23 cellular contexts compared by ENCODE assay signal in the genomic region with DNA sequence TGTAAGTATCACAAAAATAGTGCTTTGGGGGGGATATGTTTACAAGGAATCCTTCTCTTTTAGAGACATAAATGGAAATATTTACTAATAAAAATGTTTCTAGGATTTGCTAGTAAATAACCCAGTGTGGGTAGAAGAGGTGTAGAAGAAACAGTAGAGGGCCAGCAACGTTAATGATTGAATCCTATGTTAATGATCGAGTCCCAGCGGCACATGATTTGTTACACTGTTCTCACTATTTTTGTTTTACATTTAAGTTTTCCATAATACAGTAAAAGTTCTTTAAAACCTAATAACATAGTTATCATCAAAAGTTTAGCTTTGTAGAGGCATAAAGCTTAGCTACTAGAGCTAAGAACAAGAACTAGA.
DNase-seq lines count a peak whose midpoint lies in the region; ATAC-seq, FAIRE-seq and TF ChIP-seq lines count a peak whose summit lies in the region.
"Had no signal": no experiment of that assay in that cellular context is flagged by ENCODE, and none has a peak within 500 bp of the region (broad histone marks: within the 10 kb centered on the region; RNA-seq: fewer than 3 reads in every experiment).

No MANE protein-coding gene starts in this region.

- H4K20me1 ChIP-seq in HepG2 (ENCODE audit: insufficient read depth, low read length), result peaks cover 5% of the 10 kb centered on the region; the same call in 1 of the 2 replicates

- H3K27me3 ChIP-seq in right lobe of liver, result no peaks in the 10 kb centered on the region
- H3K27me3 ChIP-seq in HepG2 (ENCODE audit: control insufficient read depth in 1 of 2, insufficient read depth in 2 of 2, low read length in 2 of 2), result no peaks in the 10 kb centered on the region
- no peaks in the 10 kb centered on the region for H3K27me3 ChIP-seq in body of pancreas
- no peaks in the 10 kb centered on the region for H3K27me3 ChIP-seq in subcutaneous abdominal adipose tissue (ENCODE audit: control insufficient read depth in 5 of 5, insufficient read depth in 4 of 5, low read length in 5 of 5)
- H3K27me3 ChIP-seq: BLaER1 had no signal

- WGBS in right lobe of liver (ENCODE audit: insufficient coverage, low coverage, low lambda C conversion rate, missing lambda C conversion rate), result 49% methylated on average over 3 of the region's 3 CpGs
- WGBS in HepG2 (ENCODE audit: low lambda C conversion rate), result 94% methylated on average over 3 of the region's 3 CpGs
- 21 to 34% methylated on average over 3 of the region's 3 CpGs for WGBS in body of pancreas, 2 donors

- H3K9ac ChIP-seq in HepG2 (ENCODE audit: insufficient read depth, low read depth, low read length) (no peak overlapping the region), subcutaneous abdominal adipose tissue (ENCODE audit: low read length in 5 of 5) (peak overlapping the region in 1 of 5 donors; percentile 1)
- H3K9ac ChIP-seq: BLaER1 had no signal

- TF ChIP-seq EP300 in HepG2 (IDR thresholded peaks at IDR 0.05; ENCODE audit: low read depth in 2 of 2, low read length in 2 of 2), result no peak
- no peak for TF ChIP-seq EP300 in HepG2 (CRISPR knock-in tag; IDR thresholded peaks at IDR 0.05; ENCODE audit: borderline replicate concordance)

- H3K4me2 ChIP-seq in HepG2 (ENCODE audit: low read depth, low read length), result no peak overlapping the region
- H3K4me2 ChIP-seq: BLaER1, GM23338 had no signal

- no peaks in the 10 kb centered on the region for H3K36me3 ChIP-seq in right lobe of liver
- H3K36me3 ChIP-seq in HepG2 (replicated peaks in 1 of 2; ENCODE audit: control insufficient read depth in 1 of 2, insufficient read depth in 2 of 2, low read length in 2 of 2), result peaks cover 2 to 14% of the 10 kb centered on the region in 2 experiments; a peak in 2 of 5 replicates
- H3K36me3 ChIP-seq in body of pancreas (replicated peaks in 1 of 2; ENCODE audit: insufficient read depth in 1 of 2, low read depth in 2 of 2), result no peaks in the 10 kb centered on the region
- H3K36me3 ChIP-seq in subcutaneous abdominal adipose tissue (ENCODE audit: control insufficient read depth in 5 of 5, insufficient read depth in 5 of 5, low read length in 5 of 5), result peaks cover 0 to 9% (median 2%) of the 10 kb centered on the region in 5 donors

- FAIRE-seq in HepG2 (lab: Jason Lieb, UNC), result no peak
- FAIRE-seq: GM12891 had no signal

- in situ Hi-C loops in HepG2 (cut with HindIII; ENCODE audit: extremely low pct_ligation_motif_present, low pct_unique_long_range_greater_than_20kb), result no loop called here

- no peaks in the 10 kb centered on the region for H3K9me3 ChIP-seq in right lobe of liver
- H3K9me3 ChIP-seq in HepG2 (ENCODE audit: low read length), result no peaks in the 10 kb centered on the region
- H3K9me3 ChIP-seq in body of pancreas, result no peaks in the 10 kb centered on the region
- H3K9me3 ChIP-seq in subcutaneous abdominal adipose tissue (ENCODE audit: control insufficient read depth in 5 of 5, low read length in 5 of 5), result no peaks in the 10 kb centered on the region
- H3K9me3 ChIP-seq: BLaER1, HAP-1 had no signal

- TF ChIP-seq CTCF in right lobe of liver (IDR thresholded peaks at IDR 0.05), result no peak
- TF ChIP-seq CTCF in HepG2 (CRISPR knock-in tag; IDR thresholded peaks at IDR 0.05), result no peak
- TF ChIP-seq CTCF in body of pancreas (IDR thresholded peaks at IDR 0.05), result peak in 1 of 7 experiments; percentile 12

- TF ChIP-seq POLR2A in right lobe of liver (IDR thresholded peaks at IDR 0.05) (no peak), HepG2 (IDR thresholded peaks at IDR 0.05; ENCODE audit: insufficient read depth in 1 of 2, low read depth in 2 of 2, low read length in 2 of 2) (no peak), body of pancreas (IDR thresholded peaks at IDR 0.05) (no peak)

- H3K27ac ChIP-seq in right lobe of liver (no peak overlapping the region), HepG2 (ENCODE audit: extremely low read length, insufficient read depth, low read length) (no peak overlapping the region), body of pancreas (peak overlapping the region in 3 of 4 donors; percentile 13 to 80 (median 74)), subcutaneous abdominal adipose tissue (ENCODE audit: low read depth, low read length) (peak overlapping the region; percentile 34)
- H3K27ac ChIP-seq: BLaER1, HL-60 had no signal

- POLR2A ChIA-PET in HepG2 (lab: Yijun Ruan, JAX), result no interaction called here

- no peaks in the 10 kb centered on the region for H3K79me2 ChIP-seq in HepG2 (ENCODE audit: insufficient read depth, low read length)

- H3K4me3 ChIP-seq in right lobe of liver (no peak overlapping the region), HepG2 (replicated peaks in 1 of 3; ENCODE audit: insufficient read depth in 1 of 3, low read depth in 2 of 3, low read length in 3 of 3) (no peak overlapping the region), body of pancreas (no peak overlapping the region), subcutaneous abdominal adipose tissue (ENCODE audit: low read depth in 1 of 5, low read length in 5 of 5) (no peak overlapping the region)
- H3K4me3 ChIP-seq: BLaER1, GM23338, HAP-1 had no signal

- H2AFZ ChIP-seq in HepG2 (ENCODE audit: low read length), result no peak overlapping the region
- H2AFZ ChIP-seq: GM23338 had no signal

- ATAC-seq in right lobe of liver, result peak; percentile 43 to 71 (median 62)
- no peak for ATAC-seq in HepG2
- ATAC-seq in body of pancreas, result peak; percentile 51
- ATAC-seq: GM23338 had no signal

- DNase-seq in right lobe of liver, result no peak
- no peak for DNase-seq in HepG2 (ENCODE audit: low spot score)
- no peak for DNase-seq in body of pancreas
- DNase-seq in left kidney (ENCODE audit: low read depth, low spot score), result peak; percentile 42
- DNase-seq in superior temporal gyrus (ENCODE audit: extremely low spot score), result no peak
- DNase-seq in NCI-H748 treated with DMSO at 0.1 percent for 48 hours (lab: John Stamatoyannopoulos, UW), result no peak
- DNase-seq in stimulated activated CD4-positive, alpha-beta T cell treated with anti-CD3 and anti-CD28 coated beads, Interleukin-4, amount 100 ng/mL, for 4 hours, result no peak
- DNase-seq: CD4-positive, alpha-beta T cell; COR-L47; DND-41; KG1; NCI-H1092 treated with DMSO at 0.1 percent for 48 hours; NCI-H1436 treated with DMSO at 0.1 percent for 48 hours; NCI-H2029; NCI-H510A treated with DMSO at 0.1 percent for 48 hours; NCI-H774; SHP77 had no signal

- peaks cover 0 to 6% (median 0%) of the 10 kb centered on the region in 4 donors for H3K4me1 ChIP-seq in right lobe of liver
- H3K4me1 ChIP-seq in HepG2 (ENCODE audit: insufficient read depth, low read length), result peaks cover 19% of the 10 kb centered on the region
- H3K4me1 ChIP-seq in body of pancreas, result peaks cover 55% of the 10 kb centered on the region
- H3K4me1 ChIP-seq in subcutaneous abdominal adipose tissue (ENCODE audit: control insufficient read depth in 5 of 5, insufficient read depth in 5 of 5, low read length in 5 of 5), result peaks cover 0 to 18% (median 8%) of the 10 kb centered on the region in 5 donors

- TF ChIP-seq RAD21 in HepG2 (CRISPR knock-in tag; IDR thresholded peaks at IDR 0.05), result no peak

- intact Hi-C loops in right lobe of liver (cut with DNase I), result no loop called here
- intact Hi-C loops in HepG2 (cut with micrococcal nuclease; ENCODE audit: unreplicated experiment), result no loop called here
- intact Hi-C loops in body of pancreas (cut with DNase I), result no loop called here

- CTCF ChIA-PET in HepG2 (lab: Yijun Ruan, JAX; ENCODE audit: low intra/inter-chr PET ratio, low total read pairs), result no interaction called here

- BruUV-seq in HepG2 (replicated peaks; lab: Mats Ljungman, UMichigan), result no TSS peak

TF ChIP-seq in HepG2, 621 proteins besides CTCF, POLR2A, EP300 and RAD21 (continues in another document):
- TF ChIP-seq PRPF4 (IDR thresholded peaks at IDR 0.05; ENCODE audit: low read depth, low read length, poor library complexity, severe bottlenecking) (no peak), ZFP41 (CRISPR knock-in tag; IDR thresholded peaks at IDR 0.05; ENCODE audit: borderline replicate concordance) (no peak), HMGA1 (CRISPR knock-in tag; conservative IDR thresholded peaks at IDR 0.05) (no peak), BORCS8-MEF2B (CRISPR knock-in tag; IDR thresholded peaks at IDR 0.05) (no peak), ZNF282 (IDR thresholded peaks at IDR 0.05; ENCODE audit: partially characterized antibody) (no peak), ZNF839 (CRISPR knock-in tag; IDR thresholded peaks at IDR 0.05; ENCODE audit: borderline replicate concordance) (no peak), ZBTB21 (CRISPR knock-in tag; IDR thresholded peaks at IDR 0.05) (no peak), ZNF367 (CRISPR knock-in tag; IDR thresholded peaks at IDR 0.05; ENCODE audit: borderline replicate concordance) (no peak), TAF15 (IDR thresholded peaks at IDR 0.05; ENCODE audit: low read depth, low read length, poor library complexity, severe bottlenecking) (no peak)
- TF ChIP-seq, protein P1, sequence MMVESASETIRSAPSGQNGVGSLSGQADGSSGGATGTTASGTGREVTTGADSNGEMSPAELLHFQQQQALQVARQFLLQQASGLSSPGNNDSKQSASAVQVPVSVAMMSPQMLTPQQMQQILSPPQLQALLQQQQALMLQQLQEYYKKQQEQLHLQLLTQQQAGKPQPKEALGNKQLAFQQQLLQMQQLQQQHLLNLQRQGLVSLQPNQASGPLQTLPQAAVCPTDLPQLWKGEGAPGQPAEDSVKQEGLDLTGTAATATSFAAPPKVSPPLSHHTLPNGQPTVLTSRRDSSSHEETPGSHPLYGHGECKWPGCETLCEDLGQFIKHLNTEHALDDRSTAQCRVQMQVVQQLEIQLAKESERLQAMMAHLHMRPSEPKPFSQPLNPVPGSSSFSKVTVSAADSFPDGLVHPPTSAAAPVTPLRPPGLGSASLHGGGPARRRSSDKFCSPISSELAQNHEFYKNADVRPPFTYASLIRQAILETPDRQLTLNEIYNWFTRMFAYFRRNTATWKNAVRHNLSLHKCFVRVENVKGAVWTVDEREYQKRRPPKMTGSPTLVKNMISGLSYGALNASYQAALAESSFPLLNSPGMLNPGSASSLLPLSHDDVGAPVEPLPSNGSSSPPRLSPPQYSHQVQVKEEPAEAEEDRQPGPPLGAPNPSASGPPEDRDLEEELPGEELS (CRISPR knock-in tag; IDR thresholded peaks at IDR 0.05), result no peak
- TF ChIP-seq, protein P2, sequence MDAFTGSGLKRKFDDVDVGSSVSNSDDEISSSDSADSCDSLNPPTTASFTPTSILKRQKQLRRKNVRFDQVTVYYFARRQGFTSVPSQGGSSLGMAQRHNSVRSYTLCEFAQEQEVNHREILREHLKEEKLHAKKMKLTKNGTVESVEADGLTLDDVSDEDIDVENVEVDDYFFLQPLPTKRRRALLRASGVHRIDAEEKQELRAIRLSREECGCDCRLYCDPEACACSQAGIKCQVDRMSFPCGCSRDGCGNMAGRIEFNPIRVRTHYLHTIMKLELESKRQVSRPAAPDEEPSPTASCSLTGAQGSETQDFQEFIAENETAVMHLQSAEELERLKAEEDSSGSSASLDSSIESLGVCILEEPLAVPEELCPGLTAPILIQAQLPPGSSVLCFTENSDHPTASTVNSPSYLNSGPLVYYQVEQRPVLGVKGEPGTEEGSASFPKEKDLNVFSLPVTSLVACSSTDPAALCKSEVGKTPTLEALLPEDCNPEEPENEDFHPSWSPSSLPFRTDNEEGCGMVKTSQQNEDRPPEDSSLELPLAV (CRISPR knock-in tag; conservative IDR thresholded peaks at IDR 0.05; ENCODE audit: low read depth), result no peak

Comparison
In these comparisons a context has a peak if more than half of its experiments do, and no peak if none do; other contexts are left out.
1. H3K27ac ChIP-seq: peak in body of pancreas (3 of 4) and subcutaneous abdominal adipose tissue (single experiment); none in right lobe of liver (0 of 3) and HepG2 (single experiment).